8 cellular contexts compared by ENCODE assay signal in genomic region chr10:11742009-11742778, GRCh38. TPM values are rescaled to one million over a fixed set of nuclear protein-coding genes. Genes with fewer than 3 reads are reported as not detected.
A peak's percentile ranks its signal among the peaks of the same experiment; 100 is the strongest.
DNase-seq lines count a peak whose midpoint lies in the region; ATAC-seq and TF ChIP-seq lines count a peak whose summit lies in the region.

Gene ECHDC3 (plus strand): TSS chr10:11742382. CDS start chr10:11742577, 195 bp downstream.

- DNase-seq in NAMALWA (ENCODE audit: low spot score) (peak; percentile 43), fibroblast of mammary gland (ENCODE audit: low read depth) (peak; percentile 36), nephron progenitor cell (peak; percentile 35), suprapubic skin (ENCODE audit: low spot score in 2 of 2) (peak; percentile 74 to 81), NCI-H226 (no peak)
- DNase-seq in activated T-helper 1 cell treated with anti-CD3 and anti-CD28 coated beads, Interleukin-12 subunit alpha, Interleukin-12 subunit beta, Interleukin-2, Interleukin-4 antibody, amounts not matched to agents 30 ng/mL and 10 ng/mL and 1 ng/mL, durations not matched to agents 14 hours and 24 hours and 36 hours (ENCODE audit: low spot score): no peak

- H3K4me1 ChIP-seq in ES-I3 (ENCODE audit: insufficient read depth, low read length) (no peaks in the 10 kb centered on the region), suprapubic skin (peaks cover 35% of the 10 kb centered on the region)

- peak within 1 kb of the TSS; percentile 20 for H3K4me3 Mint-ChIP-seq in activated T-helper 1 cell treated with anti-CD3 and anti-CD28 coated beads, Interleukin-12 subunit alpha, Interleukin-12 subunit beta, Interleukin-2, Interleukin-4 antibody, amounts not matched to agents 30 ng/mL and 10 ng/mL and 1 ng/mL, durations not matched to agents 14 hours and 24 hours and 36 hours
- H3K4me3 Mint-ChIP-seq in nephron progenitor cell: peak within 1 kb of the TSS; percentile 65

- H3K36me3 Mint-ChIP-seq in activated T-helper 1 cell treated with anti-CD3 and anti-CD28 coated beads, Interleukin-12 subunit alpha, Interleukin-12 subunit beta, Interleukin-2, Interleukin-4 antibody, amounts not matched to agents 30 ng/mL and 10 ng/mL and 1 ng/mL, durations not matched to agents 14 hours and 24 hours and 36 hours (ENCODE audit: low read depth): no peaks in the 10 kb centered on the region
- peaks cover 45% of the 10 kb centered on the region for H3K36me3 Mint-ChIP-seq in nephron progenitor cell (ENCODE audit: low read depth)

- TF ChIP-seq EP300 in suprapubic skin (IDR thresholded peaks at IDR 0.05): no peak

- no peak for TF ChIP-seq POLR2A in suprapubic skin (IDR thresholded peaks at IDR 0.05)

- intact Hi-C loops in activated T-helper 1 cell treated with anti-CD3 and anti-CD28 coated beads, Interleukin-12 subunit alpha, Interleukin-12 subunit beta, Interleukin-2, Interleukin-4 antibody, amounts not matched to agents 30 ng/mL and 10 ng/mL and 1 ng/mL, durations not matched to agents 14 hours and 24 hours and 36 hours (cut with micrococcal nuclease): no loop called here

- ATAC-seq in GM21619 (IDR thresholded peaks at IDR 0.05; ENCODE audit: unreplicated experiment): peak; percentile 78

- TF ChIP-seq CTCF in fibroblast of mammary gland (conservative IDR thresholded peaks at IDR 0.05; ENCODE audit: control insufficient read depth, insufficient read depth, low read depth, low read length) (no peak), nephron progenitor cell (IDR thresholded peaks at IDR 0.05) (no peak), suprapubic skin (IDR thresholded peaks at IDR 0.05) (no peak)

- 6% methylated on average over 6 of the region's 93 CpGs for WGBS in suprapubic skin

- H3K36me3 ChIP-seq in ES-I3 (ENCODE audit: insufficient read depth, low read length) (peaks cover 5% of the 10 kb centered on the region; the same call in 1 of the 2 replicates), suprapubic skin (no peaks in the 10 kb centered on the region)

- peak within 1 kb of the TSS; percentile 71 for H3K9ac ChIP-seq in ES-I3 (ENCODE audit: low read depth, low read length)

- H3K27ac ChIP-seq in suprapubic skin: peak within 1 kb of the TSS; percentile 84

- H3K4me3 ChIP-seq in fibroblast of mammary gland (ENCODE audit: control insufficient read depth, low read depth, low read length) (peak within 1 kb of the TSS; percentile 46), suprapubic skin (peak within 1 kb of the TSS; percentile 65)

- peaks cover 36% of the 10 kb centered on the region for H3K27me3 Mint-ChIP-seq in activated T-helper 1 cell treated with anti-CD3 and anti-CD28 coated beads, Interleukin-12 subunit alpha, Interleukin-12 subunit beta, Interleukin-2, Interleukin-4 antibody, amounts not matched to agents 30 ng/mL and 10 ng/mL and 1 ng/mL, durations not matched to agents 14 hours and 24 hours and 36 hours (ENCODE audit: insufficient read depth)
- peaks cover 24% of the 10 kb centered on the region for H3K27me3 Mint-ChIP-seq in nephron progenitor cell (ENCODE audit: low read depth, poor library complexity)

- H3K27me3 ChIP-seq in suprapubic skin: no peaks in the 10 kb centered on the region

- peaks cover 18% of the 10 kb centered on the region for H3K9me3 Mint-ChIP-seq in activated T-helper 1 cell treated with anti-CD3 and anti-CD28 coated beads, Interleukin-12 subunit alpha, Interleukin-12 subunit beta, Interleukin-2, Interleukin-4 antibody, amounts not matched to agents 30 ng/mL and 10 ng/mL and 1 ng/mL, durations not matched to agents 14 hours and 24 hours and 36 hours
- peaks cover 49% of the 10 kb centered on the region for H3K9me3 Mint-ChIP-seq in nephron progenitor cell

- no peak within 1 kb of the TSS for H3K27ac Mint-ChIP-seq in activated T-helper 1 cell treated with anti-CD3 and anti-CD28 coated beads, Interleukin-12 subunit alpha, Interleukin-12 subunit beta, Interleukin-2, Interleukin-4 antibody, amounts not matched to agents 30 ng/mL and 10 ng/mL and 1 ng/mL, durations not matched to agents 14 hours and 24 hours and 36 hours
- H3K27ac Mint-ChIP-seq in nephron progenitor cell: no peak within 1 kb of the TSS

- H3K4me1 Mint-ChIP-seq in activated T-helper 1 cell treated with anti-CD3 and anti-CD28 coated beads, Interleukin-12 subunit alpha, Interleukin-12 subunit beta, Interleukin-2, Interleukin-4 antibody, amounts not matched to agents 30 ng/mL and 10 ng/mL and 1 ng/mL, durations not matched to agents 14 hours and 24 hours and 36 hours (ENCODE audit: low read depth): no peaks in the 10 kb centered on the region
- peaks cover 36% of the 10 kb centered on the region for H3K4me1 Mint-ChIP-seq in nephron progenitor cell

- H3K9me3 ChIP-seq in ES-I3 (ENCODE audit: control insufficient read depth, insufficient read depth, low read length) (peaks cover 3% of the 10 kb centered on the region; the same call in 1 of the 2 replicates), suprapubic skin (no peaks in the 10 kb centered on the region)

RNA-seq across cellular contexts. Expression of gene ECHDC3, which starts in this region (rescaled TPM):
- 0.15 and 0.18 TPM in 2 replicates for total RNA-seq in activated T-helper 1 cell treated with anti-CD3 and anti-CD28 coated beads, Interleukin-12 subunit alpha, Interleukin-12 subunit beta, Interleukin-2, Interleukin-4 antibody, amounts not matched to agents 30 ng/mL and 10 ng/mL and 1 ng/mL, durations not matched to agents 14 hours and 24 hours and 36 hours
- 10 to 100 TPM; 47.5 to 92.8 (median 76.6) TPM for total RNA-seq in suprapubic skin

Comparison
In these comparisons a context has a peak if more than half of its experiments do, and no peak if none do; other contexts are left out.
1. RNA of gene ECHDC3 (total RNA-seq): 47.5 to 92.8 TPM in suprapubic skin; 0.15 to 0.18 TPM in activated T-helper 1 cell treated with anti-CD3 and anti-CD28 coated beads, Interleukin-12 subunit alpha, Interleukin-12 subunit beta, Interleukin-2, Interleukin-4 antibody, amounts not matched to agents 30 ng/mL and 10 ng/mL and 1 ng/mL, durations not matched to agents 14 hours and 24 hours and 36 hours; every median in the first group is over 10 times any median in the second.
2. DNase-seq: peak in NAMALWA (single experiment), fibroblast of mammary gland (single experiment), nephron progenitor cell (single experiment) and suprapubic skin (2 of 2); none in activated T-helper 1 cell treated with anti-CD3 and anti-CD28 coated beads, Interleukin-12 subunit alpha, Interleukin-12 subunit beta, Interleukin-2, Interleukin-4 antibody, amounts not matched to agents 30 ng/mL and 10 ng/mL and 1 ng/mL, durations not matched to agents 14 hours and 24 hours and 36 hours (single experiment) and NCI-H226 (single experiment).